ENCODE assay signal across 36 cellular contexts in genomic region chr3:10834951-10835350, GRCh38. TPM values are rescaled to one million over a fixed set of nuclear protein-coding genes. Genes with fewer than 3 reads are reported as not detected.
"Had no signal": no experiment of that assay in that cellular context is flagged by ENCODE, and none has a peak within 500 bp of the region (broad histone marks: within the 10 kb centered on the region; RNA-seq: fewer than 3 reads in every experiment).

No MANE protein-coding gene starts in this region.

- H3K36me3 Mint-ChIP-seq: activated CD4-positive, alpha-beta memory T cell treated with anti-CD3 and anti-CD28 coated beads for 36 hours; activated naive CD4-positive, alpha-beta T cell treated with anti-CD3 and anti-CD28 coated beads, Interleukin-2, amount 10 ng/mL, durations not matched to agents 7 days and 5 days; activated naive CD4-positive, alpha-beta T cell treated with anti-CD3 and anti-CD28 coated beads, Interleukin-2, amount 50 U/mL, for 24 hours; activated naive CD8-positive, alpha-beta T cell; activated naive CD8-positive, alpha-beta T cell treated with anti-CD3 and anti-CD28 coated beads, Interleukin-2, amount 10 ng/mL, durations not matched to agents 7 days and 5 days; brain had no signal

- H3K27ac ChIP-seq: ascending aorta, VCaP had no signal

- H3K36me3 ChIP-seq: ascending aorta had no signal

- H3K9me3 ChIP-seq: ascending aorta had no signal

- ATAC-seq: activated CD8-positive, alpha-beta T cell treated with anti-CD3 and anti-CD28 coated beads for 36 hours; activated naive CD8-positive, alpha-beta T cell treated with anti-CD3 and anti-CD28 coated beads, Interleukin-2, amount 50 U/mL, for 24 hours had no signal

- H3K4me3 ChIP-seq: ascending aorta had no signal

- FAIRE-seq: TTC549 had no signal

- DNase-seq: activated B cell treated with CpG ODN at 0.5 μM for 24 hours; activated CD4-positive, alpha-beta memory T cell treated with anti-CD3 and anti-CD28 coated beads for 36 hours; activated CD4-positive, alpha-beta T cell treated with anti-CD3 and anti-CD28 coated beads for 4 hours; activated CD4-positive, alpha-beta T cell treated with anti-CD3 and anti-CD28 coated beads, Interleukin-2, amount 10 ng/mL, durations not matched to agents 24 days and 14 days; activated CD4-positive, alpha-beta T cell treated with anti-CD3 and anti-CD28 coated beads, Interleukin-2, amount 50 U/mL, for 1 hour; activated CD4-positive, alpha-beta T cell treated with anti-CD3 and anti-CD28 coated beads, Interleukin-2, amount 50 U/mL, for 4 hours; activated CD4-positive, CD25-positive, alpha-beta regulatory T cell treated with anti-CD3 and anti-CD28 coated beads, Interleukin-2, amount 50 U/mL, for 72 hours; activated CD8-positive, alpha-beta memory T cell treated with anti-CD3 and anti-CD28 coated beads, Interleukin-2, amount 50 U/mL, for 4 hours; activated effector memory CD4-positive, alpha-beta T cell treated with Interleukin-2 at 50 U/mL for 16 hours; activated gamma-delta T cell; activated naive CD4-positive, alpha-beta T cell treated with anti-CD3 and anti-CD28 coated beads, Interleukin-2, amount 10 ng/mL, durations not matched to agents 7 days and 5 days; activated naive CD4-positive, alpha-beta T cell treated with Interleukin-2 at 50 U/mL for 16 hours; activated naive CD8-positive, alpha-beta T cell treated with anti-CD3 and anti-CD28 coated beads, Interleukin-2, amount 10 ng/mL, durations not matched to agents 7 days and 5 days; activated naive CD8-positive, alpha-beta T cell treated with anti-CD3 and anti-CD28 coated beads, Interleukin-2, amount 50 U/mL, for 24 hours; activated T-cell treated with anti-CD3 and anti-CD28 coated beads, Interleukin-2, amount 50 U/mL, for 24 hours; activated T-cell treated with anti-CD3 and anti-CD28 coated beads, Interleukin-2, amount 50 U/mL, for 48 hours; amygdala; anterior cingulate cortex; central memory CD4-positive, alpha-beta T cell; cerebellar nuclear complex; T-helper 1 cell; T-helper 2 cell; T-helper 9 cell had no signal

- H3K27ac Mint-ChIP-seq: activated B cell treated with CpG ODN at 0.5 μM for 24 hours; activated CD4-positive, alpha-beta memory T cell treated with anti-CD3 and anti-CD28 coated beads for 36 hours; activated CD4-positive, alpha-beta T cell treated with anti-CD3 and anti-CD28 coated beads, Interleukin-2, amount 10 ng/mL, durations not matched to agents 24 days and 14 days; activated CD8-positive, alpha-beta T cell treated with anti-CD3 and anti-CD28 coated beads for 36 hours; activated naive CD4-positive, alpha-beta T cell treated with anti-CD3 and anti-CD28 coated beads, Interleukin-2, amount 10 ng/mL, durations not matched to agents 7 days and 5 days; activated naive CD4-positive, alpha-beta T cell treated with anti-CD3 and anti-CD28 coated beads, Interleukin-2, amount 50 U/mL, for 24 hours; activated naive CD8-positive, alpha-beta T cell; activated naive CD8-positive, alpha-beta T cell treated with anti-CD3 and anti-CD28 coated beads, Interleukin-2, amount 10 ng/mL, durations not matched to agents 7 days and 5 days; activated naive CD8-positive, alpha-beta T cell treated with anti-CD3 and anti-CD28 coated beads, Interleukin-2, amount 50 U/mL, for 24 hours; activated T-cell treated with anti-CD3 and anti-CD28 coated beads, Interleukin-2, amount 50 U/mL, for 24 hours; activated T-helper 2 cell treated with anti-CD3 and anti-CD28 coated beads, Interferon-gamma antibody, Interleukin-2, Interleukin-4, amounts not matched to agents 10 μg/mL and 5 μg/mL and 100 μg/mL, durations not matched to agents 14 hours and 24 hours and 36 hours; brain; T-helper 1 cell treated with Interleukin-12 subunit alpha and Interleukin-12 subunit beta and Interleukin-4 antibody, amounts not matched to agents 30 μg/mL and 1 μg/mL, for 36 hours; T-helper 2 cell treated with Interferon-gamma antibody and Interleukin-4, amounts not matched to agents 5 μg/mL and 100 μg/mL, for 36 hours had no signal

- H3K4me1 Mint-ChIP-seq: activated B cell treated with CpG ODN at 0.5 μM for 24 hours; activated CD4-positive, alpha-beta T cell treated with anti-CD3 and anti-CD28 coated beads, Interleukin-2, amount 10 ng/mL, durations not matched to agents 24 days and 14 days; activated naive CD4-positive, alpha-beta T cell treated with anti-CD3 and anti-CD28 coated beads, Interleukin-2, amount 10 ng/mL, durations not matched to agents 7 days and 5 days; activated naive CD4-positive, alpha-beta T cell treated with anti-CD3 and anti-CD28 coated beads, Interleukin-2, amount 50 U/mL, for 24 hours; activated naive CD8-positive, alpha-beta T cell treated with anti-CD3 and anti-CD28 coated beads, Interleukin-2, amount 50 U/mL, for 24 hours; brain had no signal

- H3K4me1 ChIP-seq: ascending aorta had no signal

- H3K4me3 Mint-ChIP-seq: activated B cell treated with CpG ODN at 0.5 μM for 24 hours; activated CD4-positive, alpha-beta memory T cell treated with anti-CD3 and anti-CD28 coated beads for 36 hours; activated CD4-positive, alpha-beta T cell treated with anti-CD3 and anti-CD28 coated beads, Interleukin-2, amount 10 ng/mL, durations not matched to agents 24 days and 14 days; activated CD8-positive, alpha-beta T cell treated with anti-CD3 and anti-CD28 coated beads for 36 hours; activated naive CD4-positive, alpha-beta T cell treated with anti-CD3 and anti-CD28 coated beads, Interleukin-2, amount 10 ng/mL, durations not matched to agents 7 days and 5 days; activated naive CD4-positive, alpha-beta T cell treated with anti-CD3 and anti-CD28 coated beads, Interleukin-2, amount 50 U/mL, for 24 hours; activated naive CD8-positive, alpha-beta T cell; activated naive CD8-positive, alpha-beta T cell treated with anti-CD3 and anti-CD28 coated beads, Interleukin-2, amount 10 ng/mL, durations not matched to agents 7 days and 5 days; activated naive CD8-positive, alpha-beta T cell treated with anti-CD3 and anti-CD28 coated beads, Interleukin-2, amount 50 U/mL, for 24 hours; activated T-cell treated with anti-CD3 and anti-CD28 coated beads, Interleukin-2, amount 50 U/mL, for 24 hours; brain; T-helper 1 cell treated with Interleukin-12 subunit alpha and Interleukin-12 subunit beta and Interleukin-4 antibody, amounts not matched to agents 30 μg/mL and 1 μg/mL, for 36 hours; T-helper 2 cell treated with Interferon-gamma antibody and Interleukin-4, amounts not matched to agents 5 μg/mL and 100 μg/mL, for 36 hours had no signal

- H3K9me3 Mint-ChIP-seq: activated B cell treated with CpG ODN at 0.5 μM for 24 hours; activated CD4-positive, alpha-beta memory T cell treated with anti-CD3 and anti-CD28 coated beads for 36 hours; activated CD4-positive, alpha-beta T cell treated with anti-CD3 and anti-CD28 coated beads, Interleukin-2, amount 10 ng/mL, durations not matched to agents 24 days and 14 days; activated CD8-positive, alpha-beta T cell treated with anti-CD3 and anti-CD28 coated beads for 36 hours; activated naive CD4-positive, alpha-beta T cell treated with anti-CD3 and anti-CD28 coated beads, Interleukin-2, amount 10 ng/mL, durations not matched to agents 7 days and 5 days; activated naive CD4-positive, alpha-beta T cell treated with anti-CD3 and anti-CD28 coated beads, Interleukin-2, amount 50 U/mL, for 24 hours; activated naive CD8-positive, alpha-beta T cell treated with anti-CD3 and anti-CD28 coated beads, Interleukin-2, amount 10 ng/mL, durations not matched to agents 7 days and 5 days; activated naive CD8-positive, alpha-beta T cell treated with anti-CD3 and anti-CD28 coated beads, Interleukin-2, amount 50 U/mL, for 24 hours; activated T-cell treated with anti-CD3 and anti-CD28 coated beads, Interleukin-2, amount 50 U/mL, for 24 hours; activated T-helper 2 cell treated with anti-CD3 and anti-CD28 coated beads, Interferon-gamma antibody, Interleukin-2, Interleukin-4, amounts not matched to agents 10 μg/mL and 5 μg/mL and 100 μg/mL, durations not matched to agents 14 hours and 24 hours and 36 hours; brain; T-helper 1 cell treated with Interleukin-12 subunit alpha and Interleukin-12 subunit beta and Interleukin-4 antibody, amounts not matched to agents 30 μg/mL and 1 μg/mL, for 36 hours; T-helper 2 cell treated with Interferon-gamma antibody and Interleukin-4, amounts not matched to agents 5 μg/mL and 100 μg/mL, for 36 hours had no signal

RNA-seq across cellular contexts. Expression of gene SLC6A11, which starts 18.9 kb away (rescaled TPM):
- total RNA-seq: activated B cell treated with CpG ODN at 0.5 μM for 24 hours; activated CD4-positive, alpha-beta memory T cell treated with anti-CD3 and anti-CD28 coated beads for 36 hours; activated CD4-positive, alpha-beta T cell treated with anti-CD3 and anti-CD28 coated beads, Interleukin-2, amount 10 ng/mL, durations not matched to agents 24 days and 14 days; activated CD8-positive, alpha-beta memory T cell treated with anti-CD3 and anti-CD28 coated beads for 36 hours; activated CD8-positive, alpha-beta T cell treated with anti-CD3 and anti-CD28 coated beads for 36 hours; activated naive CD8-positive, alpha-beta T cell treated with anti-CD3 and anti-CD28 coated beads, Interleukin-2, amount 10 ng/mL, durations not matched to agents 7 days and 5 days; activated T-helper 2 cell treated with anti-CD3 and anti-CD28 coated beads, Interferon-gamma antibody, Interleukin-2, Interleukin-4, amounts not matched to agents 10 μg/mL and 5 μg/mL and 100 μg/mL, durations not matched to agents 14 hours and 24 hours and 36 hours; ascending aorta; cardiac septum; chondrocyte had no signal
